Comparison of ENCODE assay signal across 19 cellular contexts in genomic region chr6:66128676-66129075, GRCh38.
DNase-seq lines count a peak whose midpoint lies in the region.
"Had no signal": no experiment of that assay in that cellular context is flagged by ENCODE, and none has a peak within 500 bp of the region (broad histone marks: within the 10 kb centered on the region; RNA-seq: fewer than 3 reads in every experiment).

No MANE protein-coding gene starts in this region.

- DNase-seq in NCI-H2171 treated with DMSO at 0.1 percent for 48 hours (lab: John Stamatoyannopoulos, UW) (peak; percentile 17), NCI-H2171 (lab: John Stamatoyannopoulos, UW) (no peak), NCI-H446 treated with DMSO at 0.1 percent for 48 hours (lab: John Stamatoyannopoulos, UW) (peak; percentile 21), SK-N-MC (ENCODE audit: low read depth, low spot score) (peak; percentile 75), iPS-NIHi11 (ENCODE audit: low spot score) (no peak), ACHN (no peak)
- DNase-seq: BE2C; C1 segment of cervical spinal cord; CD4-positive, CD25-positive, alpha-beta regulatory T cell; CD8-positive, alpha-beta memory T cell; COR-L47; DMS 273 treated with DMSO at 0.1 percent for 48 hours; DND-41; EL; GM23248 had no signal

- H3K4me3 ChIP-seq in SK-N-MC (no peak overlapping the region), neuron (ENCODE audit: low read length) (no peak overlapping the region)
- H3K4me3 ChIP-seq: GM12878, GM23248, HAP-1 had no signal

- in situ Hi-C loops in ACHN (cut with HindIII; ENCODE audit: low pct_ligation_motif_present, low pct_unique_long_range_greater_than_20kb, low sequenced_read_pairs): no loop called here

- H3K36me3 ChIP-seq in SK-N-MC (ENCODE audit: insufficient read depth, low read length): no peaks in the 10 kb centered on the region
- no peaks in the 10 kb centered on the region for H3K36me3 ChIP-seq in neuron (ENCODE audit: insufficient read depth, low read length)
- H3K36me3 ChIP-seq: BE2C, HAP-1 had no signal

- H3K9me3 ChIP-seq in SK-N-MC (ENCODE audit: low read depth, low read length) (no peaks in the 10 kb centered on the region), neuron (ENCODE audit: low read length) (no peaks in the 10 kb centered on the region)
- H3K9me3 ChIP-seq: BE2C, HAP-1 had no signal

- H3K27ac ChIP-seq in SK-N-MC: peak overlapping the region; percentile 58; the same call in 1 of the 2 replicates
- H3K27ac ChIP-seq: GM23248, HL-60 had no signal

- no peaks in the 10 kb centered on the region for H3K4me1 ChIP-seq in neuron (ENCODE audit: insufficient read depth, low read length)
- H3K4me1 ChIP-seq: BE2C, HAP-1 had no signal

- no peaks in the 10 kb centered on the region for H3K27me3 ChIP-seq in neuron (ENCODE audit: insufficient read depth, low read length)
- H3K27me3 ChIP-seq: BE2C had no signal

- no peak overlapping the region for H3K9ac ChIP-seq in SK-N-MC (ENCODE audit: insufficient read length)
- H3K9ac ChIP-seq: GM23248 had no signal

- H2AFZ ChIP-seq in neuron (ENCODE audit: low read depth, low read length): peak overlapping the region; percentile 7
- H2AFZ ChIP-seq: GM23248 had no signal

Comparison
In these comparisons a context has a peak if more than half of its experiments do, and no peak if none do; other contexts are left out.
1. DNase-seq: peak in NCI-H2171 treated with DMSO at 0.1 percent for 48 hours (single experiment), NCI-H446 treated with DMSO at 0.1 percent for 48 hours (single experiment) and SK-N-MC (single experiment); none in NCI-H2171 (single experiment), iPS-NIHi11 (single experiment) and ACHN (single experiment).